ENCODE assay signal across 1 cellular context in genomic region chr6:133241901-133242760, GRCh38.
A peak's percentile ranks its signal among the peaks of the same experiment; 100 is the strongest.
TF ChIP-seq lines count a peak whose summit lies in the region.

No MANE protein-coding gene starts in this region.

TF ChIP-seq in HEK293, 187 proteins besides CTCF, POLR2A, EP300 and RAD21 (continued from another document):
- TF ChIP-seq TSHZ1 (tag by site-specific recombination; IDR thresholded peaks at IDR 0.05; ENCODE audit: borderline replicate concordance) (0 out of 2 replicates have a peak, but pooled peaks have one; percentile 4), ZFHX2 (tag by site-specific recombination; conservative IDR thresholded peaks at IDR 0.05) (peak; percentile 62; the same call in 1 of the 2 replicates), ZNF510 (tag by site-specific recombination; IDR thresholded peaks at IDR 0.05; ENCODE audit: insufficient replicate concordance) (no peak), ZNF214 (tag by site-specific recombination; IDR thresholded peaks at IDR 0.05; ENCODE audit: borderline replicate concordance) (no peak), ZBTB10 (tag by site-specific recombination; IDR thresholded peaks at IDR 0.05) (peak; percentile 18; the same call in 1 of the 2 replicates), GLIS1 (tag by site-specific recombination; IDR thresholded peaks at IDR 0.05) (peak; percentile 41), ZNF121 (tag by site-specific recombination; IDR thresholded peaks at IDR 0.05) (no peak), ZNF2 (tag by site-specific recombination; IDR thresholded peaks at IDR 0.05) (no peak), ZBTB26 (tag by site-specific recombination; optimal IDR thresholded peaks at IDR 0.05) (peak; percentile 82), GLIS2 (tag by site-specific recombination; IDR thresholded peaks at IDR 0.05) (peak; percentile 87), ZNF423 (tag by site-specific recombination; IDR thresholded peaks at IDR 0.05) (peak; percentile 35; the same call in 1 of the 2 replicates), REST (tag by site-specific recombination; IDR thresholded peaks at IDR 0.05) (0 out of 2 replicates have a peak, but pooled peaks have one; percentile 53), MZF1 (tag by site-specific recombination; IDR thresholded peaks at IDR 0.05; ENCODE audit: borderline replicate concordance) (no peak; the same call in 1 of the 2 replicates), ZNF677 (tag by site-specific recombination; IDR thresholded peaks at IDR 0.05) (no peak), ZNF600 (tag by site-specific recombination; IDR thresholded peaks at IDR 0.05) (no peak), ZNF335 (tag by site-specific recombination; conservative IDR thresholded peaks at IDR 0.05) (peak; percentile 80), ZNF146 (tag by site-specific recombination; IDR thresholded peaks at IDR 0.05) (no peak), KLF10 (tag by site-specific recombination; IDR thresholded peaks at IDR 0.05) (peak; percentile 15; the same call in 1 of the 2 replicates), ZNF629 (tag by site-specific recombination; IDR thresholded peaks at IDR 0.05) (no peak), ZNF544 (tag by site-specific recombination; IDR thresholded peaks at IDR 0.05) (no peak), ZBTB17 (tag by site-specific recombination; IDR thresholded peaks at IDR 0.05) (peak; percentile 63), ZBTB11 (tag by site-specific recombination; conservative IDR thresholded peaks at IDR 0.05; ENCODE audit: low read depth) (peak; percentile 42; the same call in 1 of the 2 replicates), ZNF426 (tag by site-specific recombination; IDR thresholded peaks at IDR 0.05) (no peak), ZSCAN30 (tag by site-specific recombination; IDR thresholded peaks at IDR 0.05) (peak; percentile 6; the same call in 1 of the 2 replicates), ZNF645 (tag by site-specific recombination; IDR thresholded peaks at IDR 0.05) (no peak), ZNF433 (tag by site-specific recombination; IDR thresholded peaks at IDR 0.05; ENCODE audit: low read depth) (no peak)
